ENCODE assay signal across 22 cellular contexts in the genomic region with DNA sequence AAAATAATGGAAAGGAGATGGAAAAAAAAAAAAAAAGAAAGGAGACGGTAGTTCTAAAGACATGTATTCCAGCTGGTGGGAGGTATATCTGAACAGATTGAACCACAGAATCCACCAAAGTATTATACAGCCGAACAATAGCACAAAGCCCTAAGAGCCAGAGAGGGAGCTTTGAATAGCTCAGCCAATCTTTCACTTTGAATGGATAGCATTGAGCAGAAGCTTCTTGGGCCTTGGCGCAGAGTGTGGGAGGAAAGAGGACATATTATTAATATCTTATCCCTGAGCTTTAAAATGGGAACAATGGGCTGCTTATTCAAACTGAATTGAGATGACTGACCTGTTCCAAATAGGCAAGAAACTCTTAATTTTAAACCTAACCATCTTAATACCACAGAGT.
"Had no signal": no experiment of that assay in that cellular context is flagged by ENCODE, and none has a peak within 500 bp of the region (broad histone marks: within the 10 kb centered on the region; RNA-seq: fewer than 3 reads in every experiment).

No MANE protein-coding gene starts in this region.

- H3K4me3 ChIP-seq: MG63 had no signal

- DNase-seq: IMR-90, Karpas-422, KG1, MG63, NCI-H1092, NCI-H1105 treated with DMSO at 0.1 percent for 48 hours, NCI-H1417 treated with DMSO at 0.1 percent for 48 hours, NCI-H187, NCI-H2029, NCI-H2081 treated with DMSO at 0.1 percent for 48 hours, NCI-H2171, NCI-H226, NCI-H446, NCI-H510A, NCI-H524 treated with DMSO at 0.1 percent for 48 hours, NCI-H69, NCI-H774, PC-3, SHP77 had no signal

- H3K27me3 ChIP-seq: MG63 had no signal

- H3K9me3 ChIP-seq: MG63 had no signal

- ATAC-seq: HepG2, Panc1, PC-3, SK-N-SH treated with all-trans-retinoic acid at 6 μM for 48 hours had no signal

- H3K36me3 ChIP-seq: MG63 had no signal
